22 cellular contexts compared by ENCODE assay signal in the genomic region with DNA sequence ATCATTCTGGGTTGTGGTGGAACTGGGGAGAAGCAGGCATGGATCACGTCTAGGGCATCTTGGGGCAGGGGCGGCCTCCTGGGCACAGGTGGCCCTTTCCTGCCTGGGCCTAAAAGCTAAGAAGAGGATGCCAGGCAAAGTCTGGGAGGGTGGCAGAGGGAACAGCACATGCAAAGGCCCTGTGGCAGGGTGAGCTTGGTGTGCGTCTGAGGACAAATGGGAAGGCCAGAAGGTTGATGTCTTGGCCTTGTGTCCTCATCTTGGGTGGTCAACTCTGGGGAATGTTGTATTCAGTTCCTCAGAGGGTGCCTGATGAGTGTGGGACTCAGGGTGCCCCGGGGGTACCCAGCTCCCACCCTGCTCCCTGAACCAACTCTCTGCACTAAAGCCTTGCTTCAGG. TPM values are rescaled to one million over a fixed set of nuclear protein-coding genes. Genes with fewer than 3 reads are reported as not detected.
A peak's percentile ranks its signal among the peaks of the same experiment; 100 is the strongest.
DNase-seq lines count a peak whose midpoint lies in the region; FAIRE-seq and TF ChIP-seq lines count a peak whose summit lies in the region.
"Had no signal": no experiment of that assay in that cellular context is flagged by ENCODE, and none has a peak within 500 bp of the region (broad histone marks: within the 10 kb centered on the region; RNA-seq: fewer than 3 reads in every experiment).

No MANE protein-coding gene starts in this region.

- H2AFZ ChIP-seq in H1 (ENCODE audit: low read length) (no peak overlapping the region), trophoblast cell (ENCODE audit: insufficient read depth, low read length, poor library complexity) (no peak overlapping the region), smooth muscle cell (ENCODE audit: low read depth) (no peak overlapping the region)
- H2AFZ ChIP-seq: GM23248 had no signal

- H4K5ac ChIP-seq in H1 (ENCODE audit: insufficient read length, low read depth, low read length) = no peak overlapping the region

- H2BK20ac ChIP-seq in H1 (ENCODE audit: low read length) = no peak overlapping the region

- no peak for TF ChIP-seq POLR2A in H1 (IDR thresholded peaks at IDR 0.05; ENCODE audit: control extremely low read depth in 1 of 2, low read depth in 2 of 2, low read length in 2 of 2)

- H3K4me1 ChIP-seq in HEK293 (ENCODE audit: control insufficient read depth, insufficient read depth, low read length) = no peaks in the 10 kb centered on the region
- H3K4me1 ChIP-seq in H1 (replicated peaks in 1 of 4; ENCODE audit: control insufficient read depth in 3 of 4, insufficient read depth in 4 of 4, low read length in 3 of 4) = no peaks in the 10 kb centered on the region
- peaks cover 0 to 2% of the 10 kb centered on the region in 2 experiments for H3K4me1 ChIP-seq in trophoblast cell (ENCODE audit: control insufficient read depth in 1 of 2, insufficient read depth in 2 of 2, low read length in 2 of 2)
- no peaks in the 10 kb centered on the region for H3K4me1 ChIP-seq in smooth muscle cell (ENCODE audit: low read depth)
- H3K4me1 ChIP-seq: A549, BE2C, Caco-2 had no signal

- WGBS in H1 (ENCODE audit: extremely low coverage in 1 of 2, insufficient coverage in 1 of 2, insufficient read length in 1 of 2, insufficient replicate concordance in 2 of 2, low coverage in 1 of 2, low lambda C conversion rate in 2 of 2, missing lambda C conversion rate in 1 of 2), 2 experiments = 78% methylated on average over 4 of the region's 4 CpGs; no CpG with 5 or more reads in 1 of the 2 experiments
- WGBS in trophoblast cell (ENCODE audit: extremely low coverage, insufficient coverage, insufficient read length) = no CpG with 5 or more reads among the region's 4 CpGs
- 86% methylated on average over 4 of the region's 4 CpGs for WGBS in smooth muscle cell (ENCODE audit: low lambda C conversion rate)

- no peak for TF ChIP-seq EP300 in H1 (IDR thresholded peaks at IDR 0.05; ENCODE audit: borderline replicate concordance in 1 of 2, low read depth in 2 of 2, low read length in 2 of 2)

- no peaks in the 10 kb centered on the region for H3K79me2 ChIP-seq in H1 (ENCODE audit: control insufficient read depth in 1 of 2, insufficient read depth in 2 of 2, low read length in 2 of 2)
- H3K79me2 ChIP-seq in trophoblast cell (ENCODE audit: control insufficient read depth, insufficient read depth, low read length, poor library complexity) = no peaks in the 10 kb centered on the region
- H3K79me2 ChIP-seq in smooth muscle cell (ENCODE audit: low read depth) = no peaks in the 10 kb centered on the region

- peaks cover 3 to 13% (median 11%) of the 10 kb centered on the region in 4 experiments for H3K27me3 ChIP-seq in H1 (replicated peaks in 1 of 4; ENCODE audit: control insufficient read depth in 3 of 4, extremely low read depth in 1 of 4, insufficient read depth in 3 of 4, low read length in 3 of 4)
- peaks cover 7% of the 10 kb centered on the region for H3K27me3 ChIP-seq in trophoblast cell (ENCODE audit: insufficient read depth, low read length)
- H3K27me3 ChIP-seq in smooth muscle cell (ENCODE audit: low read depth) = peaks cover 11% of the 10 kb centered on the region

- no peak for FAIRE-seq in H1 (lab: Jason Lieb, UNC)
- FAIRE-seq: A549, GM12878, GM19239 had no signal

- DNase-seq in H1 (ENCODE audit: low read depth in 1 of 2, low spot score in 2 of 2) (no peak), trophoblast cell (no peak), C1 segment of cervical spinal cord (lab: John Stamatoyannopoulos, UW) (no peak), smooth muscle cell (lab: John Stamatoyannopoulos, UW; ENCODE audit: unreplicated experiment) (no peak)
- DNase-seq: 8988T; ACHN; AML-193; BE2C; Caco-2; CD4-positive, alpha-beta memory T cell; DMS79; EL; GDM1; GM23248; H9; HFFc6 had no signal

- no peak overlapping the region for H2BK12ac ChIP-seq in H1 (ENCODE audit: low read depth, low read length)
- H2BK12ac ChIP-seq in trophoblast cell (ENCODE audit: low read length) = no peak overlapping the region

- H3F3A ChIP-seq in smooth muscle cell (ENCODE audit: low read depth) = no peaks in the 10 kb centered on the region

- H3K18ac ChIP-seq in H1 (ENCODE audit: extremely low read depth, low read length) = no peak overlapping the region
- no peak overlapping the region for H3K18ac ChIP-seq in trophoblast cell (ENCODE audit: low read length)

- H2BK5ac ChIP-seq in H1 (ENCODE audit: low read depth, low read length) (no peak overlapping the region), trophoblast cell (ENCODE audit: low read depth, low read length, poor library complexity) (no peak overlapping the region)

- H3K9ac ChIP-seq in H1 (replicated peaks in 1 of 4; ENCODE audit: extremely low read depth in 1 of 4, low read depth in 3 of 4, low read length in 3 of 4) (no peak overlapping the region), trophoblast cell (ENCODE audit: low read length) (no peak overlapping the region), smooth muscle cell (ENCODE audit: low read depth) (no peak overlapping the region)
- H3K9ac ChIP-seq: BLaER1 treated with 17β-estradiol and CSF1 and Interleukin-3, amounts not matched to agents 10 nM and 100 nM; GM23248 had no signal

- H3K14ac ChIP-seq in H1 (ENCODE audit: insufficient read length) = no peak overlapping the region
- H3K14ac ChIP-seq in trophoblast cell (ENCODE audit: low read length) = no peak overlapping the region

- H3K79me1 ChIP-seq in H1 (ENCODE audit: low read depth, low read length) (no peaks in the 10 kb centered on the region), trophoblast cell (ENCODE audit: low read length) (peaks cover 2% of the 10 kb centered on the region)

- H2BK120ac ChIP-seq in H1 (replicated peaks; ENCODE audit: low read depth, low read length) (no peak overlapping the region), trophoblast cell (ENCODE audit: insufficient read depth, low read length, poor library complexity) (no peak overlapping the region)

- no peak overlapping the region for H3K4me3 ChIP-seq in HEK293 (ENCODE audit: low read depth, low read length)
- no peak overlapping the region for H3K4me3 ChIP-seq in H1 (ENCODE audit: extremely low read depth in 1 of 4, insufficient read depth in 2 of 4, low read depth in 3 of 4, low read length in 4 of 4)
- H3K4me3 ChIP-seq in trophoblast cell (ENCODE audit: low read depth, low read length) = peak overlapping the region; percentile 54
- H3K4me3 ChIP-seq in smooth muscle cell = no peak overlapping the region
- H3K4me3 ChIP-seq: A549; BLaER1 treated with 17β-estradiol and CSF1 and Interleukin-3, amounts not matched to agents 10 nM and 100 nM; GM12878; GM23248 had no signal

- H3K9me3 ChIP-seq in HEK293 (ENCODE audit: control insufficient read depth, insufficient read depth, low read depth, low read length) = no peaks in the 10 kb centered on the region
- H3K9me3 ChIP-seq in H1 (ENCODE audit: insufficient read depth in 2 of 2, low read depth in 1 of 2, low read length in 1 of 2) = no peaks in the 10 kb centered on the region
- peaks cover 15% of the 10 kb centered on the region for H3K9me3 ChIP-seq in trophoblast cell (ENCODE audit: insufficient read depth, low read depth, low read length)
- H3K9me3 ChIP-seq in smooth muscle cell (replicated peaks; ENCODE audit: low read depth) = no peaks in the 10 kb centered on the region
- H3K9me3 ChIP-seq: A549; BE2C; BLaER1 treated with 17β-estradiol and CSF1 and Interleukin-3, amounts not matched to agents 10 nM and 100 nM; Caco-2 had no signal

- no peak overlapping the region for H4K12ac ChIP-seq in trophoblast cell (ENCODE audit: low read depth, low read length)

- CTCF ChIA-PET in HEK293 (lab: Yijun Ruan, JAX) = interaction anchor here (0.6 to 0.9 kb wide), 2 partner anchors 51 to 73 kb away, joined by 3 read pairs; no protein-coding TSS in a partner anchor
- CTCF ChIA-PET in H1 (lab: Charles Lee; ENCODE audit: partially characterized antibody) = interaction anchor here (0.7 to 0.9 kb wide), 2 partner anchors 28 to 1757 kb away, joined by 3 read pairs; no protein-coding TSS in a partner anchor

- H4K20me1 ChIP-seq in H1 (replicated peaks in 1 of 2; ENCODE audit: control insufficient read depth in 1 of 2, insufficient read depth in 2 of 2, low read length in 2 of 2) (peaks cover 0 to 3% of the 10 kb centered on the region in 2 experiments), smooth muscle cell (ENCODE audit: low read depth) (no peaks in the 10 kb centered on the region)

- H3K36me3 ChIP-seq in HEK293 (ENCODE audit: control insufficient read depth in 2 of 2, insufficient read depth in 1 of 2, low read length in 2 of 2) (no peaks in the 10 kb centered on the region), H1 (ENCODE audit: control insufficient read depth in 2 of 4, insufficient read depth in 4 of 4, low read length in 3 of 4) (no peaks in the 10 kb centered on the region), trophoblast cell (ENCODE audit: control insufficient read depth in 1 of 2, insufficient read depth in 2 of 2, low read length in 2 of 2) (no peaks in the 10 kb centered on the region), smooth muscle cell (ENCODE audit: low read depth) (no peaks in the 10 kb centered on the region)
- H3K36me3 ChIP-seq: BE2C; BLaER1 treated with 17β-estradiol and CSF1 and Interleukin-3, amounts not matched to agents 10 nM and 100 nM had no signal

- H3K23me2 ChIP-seq in H1 (ENCODE audit: low read depth, low read length) = no peaks in the 10 kb centered on the region

- H4K8ac ChIP-seq in H1 (ENCODE audit: extremely low read depth, insufficient read depth, low read length) (no peak overlapping the region), trophoblast cell (ENCODE audit: low read depth, low read length) (no peak overlapping the region)

- no peak overlapping the region for H3K56ac ChIP-seq in H1 (replicated peaks; ENCODE audit: insufficient read length, low read depth, low read length)

- no peak overlapping the region for H3K23ac ChIP-seq in H1 (ENCODE audit: insufficient read length)
- H3K23ac ChIP-seq in trophoblast cell (ENCODE audit: low read length) = no peak overlapping the region

- H3K27ac ChIP-seq in HEK293 (ENCODE audit: extremely low read depth, low read depth, low read length) = no peak overlapping the region
- no peak overlapping the region for H3K27ac ChIP-seq in H1 (ENCODE audit: low read depth, low read length)
- no peak overlapping the region for H3K27ac ChIP-seq in trophoblast cell (ENCODE audit: low read depth, low read length)
- H3K27ac ChIP-seq in smooth muscle cell (ENCODE audit: low read depth) = no peak overlapping the region
- H3K27ac ChIP-seq: A549; BLaER1 treated with 17β-estradiol and CSF1 and Interleukin-3, amounts not matched to agents 10 nM and 100 nM; GM23248 had no signal

- 0 out of 2 replicates have a peak overlapping the region, but pooled peaks have one; percentile 13 for H2AK5ac ChIP-seq in H1 (ENCODE audit: low read depth, low read length)
- H2AK5ac ChIP-seq in trophoblast cell (ENCODE audit: low read length) = no peak overlapping the region

- H4K91ac ChIP-seq in H1 (replicated peaks; ENCODE audit: insufficient read length, low read length) (no peak overlapping the region), trophoblast cell (ENCODE audit: low read depth, low read length) (no peak overlapping the region)

- H3K4me2 ChIP-seq in H1 (ENCODE audit: insufficient read depth in 1 of 2, low read depth in 2 of 2, low read length in 2 of 2) (no peak overlapping the region), trophoblast cell (ENCODE audit: low read length) (no peak overlapping the region), smooth muscle cell (no peak overlapping the region)
- H3K4me2 ChIP-seq: A549; BLaER1 treated with 17β-estradiol and CSF1 and Interleukin-3, amounts not matched to agents 10 nM and 100 nM had no signal

- TF ChIP-seq RAD21 in H1 (IDR thresholded peaks at IDR 0.05 in 1 of 2, conservative IDR thresholded peaks at IDR 0.05 in 1 of 2; ENCODE audit: low read depth in 2 of 2, low read length in 2 of 2) = no peak

- no peak for TF ChIP-seq CTCF in HEK293 (tag by site-specific recombination; IDR thresholded peaks at IDR 0.05)
- TF ChIP-seq CTCF in H1 (IDR thresholded peaks at IDR 0.05; ENCODE audit: control extremely low read depth in 1 of 3, insufficient read depth in 1 of 3, low read depth in 1 of 3, low read length in 3 of 3) = no peak
- no peak for TF ChIP-seq CTCF in smooth muscle cell (IDR thresholded peaks at IDR 0.05; ENCODE audit: borderline replicate concordance, insufficient read depth, poor library complexity, severe bottlenecking)

- no peak overlapping the region for H2BK15ac ChIP-seq in H1 (ENCODE audit: low read length)

- H3K4ac ChIP-seq in H1 (replicated peaks; ENCODE audit: insufficient read length, low read depth, low read length) (no peak overlapping the region), trophoblast cell (ENCODE audit: low read depth, low read length) (no peak overlapping the region)

- POLR2A ChIA-PET in HEK293 (lab: Yijun Ruan, JAX) (no interaction called here), H1 (lab: Charles Lee; ENCODE audit: partially characterized antibody) (interaction anchor here (0.7 kb wide), 1 partner anchor 655 kb away, joined by 4 read pairs; no protein-coding TSS in a partner anchor)

RNA-seq across cellular contexts. Expression of gene PLK5, which starts 5.4 kb away (rescaled TPM):
- 0.43 and 1.2 TPM in 2 replicates for total RNA-seq in H1 (2021; fragmentation: NEBNext Ultra II Directional; extraction: Animal tissue kit (Norgen Biotek cat#: 25700))
- polyA plus RNA-seq in H1 (2011; rRNA removed) (0.45 and 0.82 TPM in 2 replicates), smooth muscle cell (0.60 TPM in 1 of 2 replicates, not detected in the other)
- 0.69 TPM for polyA plus RNA-seq in H1 (2011; cell fraction: cytosol; rRNA removed)
- polyA plus RNA-seq in H1 (2011; cell fraction: nucleus; rRNA removed) = 4.9 TPM
- 0.56 to 0.73 TPM (median 0.64 TPM) in 3 of 4 replicates, not detected in the other for polyA plus RNA-seq in H1 (2012, experiment 1 of 2)
- 0.29 TPM for polyA plus RNA-seq in H1 (2012, experiment 2 of 2)
- polyA plus RNA-seq in H1 (2013, experiment 1 of 2) = 0.81 TPM
- 0.33 TPM for polyA plus RNA-seq in H1 (2013, experiment 2 of 2)
- polyA minus RNA-seq in H1 (2011; rRNA and poly(A)+ RNA removed) = 0.06 and 0.29 TPM in 2 replicates
- 0.66 TPM for polyA minus RNA-seq in H1 (2011; cell fraction: cytosol; rRNA and poly(A)+ RNA removed)
- polyA minus RNA-seq in H1 (2011; cell fraction: nucleus; rRNA and poly(A)+ RNA removed) = 1.5 TPM
- 0.01 TPM in 1 of 2 replicates, not detected in the other for polyA plus RNA-seq in trophoblast cell (2013)
- not detected in 2 replicates for total RNA-seq in smooth muscle cell
- total RNA-seq: Caco-2; CD4-positive, alpha-beta memory T cell; GM23248; H4 had no signal
- polyA plus RNA-seq: A549; CD4-positive, alpha-beta memory T cell; GM12878; GM23248 had no signal

RNA-seq across cellular contexts. Expression of gene ADAMTSL5, which starts 5.7 kb away (rescaled TPM):
- 0.99 and 1.4 TPM in 2 replicates for total RNA-seq in H1 (2021; fragmentation: NEBNext Ultra II Directional; extraction: Animal tissue kit (Norgen Biotek cat#: 25700))
- polyA plus RNA-seq in H1 (2011; rRNA removed) (0.82 and 2.6 TPM in 2 replicates), smooth muscle cell (24.3 and 37.6 TPM in 2 replicates)
- 1.0 TPM for polyA plus RNA-seq in H1 (2011; cell fraction: cytosol; rRNA removed)
- 2.7 TPM for polyA plus RNA-seq in H1 (2011; cell fraction: nucleus; rRNA removed)
- polyA plus RNA-seq in H1 (2012, experiment 1 of 2) = 0.42 to 0.86 TPM (median 0.67 TPM) in 4 replicates
- 0.30 TPM for polyA plus RNA-seq in H1 (2012, experiment 2 of 2)
- 0.26 TPM for polyA plus RNA-seq in H1 (2013, experiment 1 of 2)
- 0.42 TPM for polyA plus RNA-seq in H1 (2013, experiment 2 of 2)
- 0.09 and 0.49 TPM in 2 replicates for polyA minus RNA-seq in H1 (2011; rRNA and poly(A)+ RNA removed)
- polyA minus RNA-seq in H1 (2011; cell fraction: cytosol; rRNA and poly(A)+ RNA removed) = not detected
- polyA minus RNA-seq in H1 (2011; cell fraction: nucleus; rRNA and poly(A)+ RNA removed) = 0.40 TPM
- polyA plus RNA-seq in trophoblast cell (2013) = 7.5 and 7.6 TPM in 2 replicates
- 11.1 and 16.4 TPM in 2 replicates for total RNA-seq in smooth muscle cell

RNA-seq across cellular contexts. Expression of gene REEP6, which starts 27.5 kb away (rescaled TPM):
- total RNA-seq in H1 (2021; fragmentation: NEBNext Ultra II Directional; extraction: Animal tissue kit (Norgen Biotek cat#: 25700)) = 12.6 and 13.4 TPM in 2 replicates
- 20.7 and 31.4 TPM in 2 replicates for polyA plus RNA-seq in H1 (2011; rRNA removed)
- polyA plus RNA-seq in H1 (2011; cell fraction: cytosol; rRNA removed) = 12.6 TPM
- 14.4 TPM for polyA plus RNA-seq in H1 (2011; cell fraction: nucleus; rRNA removed)
- polyA plus RNA-seq in H1 (2012, experiment 1 of 2) = 8.7 to 19.5 TPM (median 15.4 TPM) in 4 replicates
- 12.8 TPM for polyA plus RNA-seq in H1 (2012, experiment 2 of 2)
- 17.9 TPM for polyA plus RNA-seq in H1 (2013, experiment 1 of 2)
- 25.1 TPM for polyA plus RNA-seq in H1 (2013, experiment 2 of 2)
- polyA minus RNA-seq in H1 (2011; rRNA and poly(A)+ RNA removed) = 4.2 and 5.5 TPM in 2 replicates
- 13.8 TPM for polyA minus RNA-seq in H1 (2011; cell fraction: cytosol; rRNA and poly(A)+ RNA removed)
- 6.6 TPM for polyA minus RNA-seq in H1 (2011; cell fraction: nucleus; rRNA and poly(A)+ RNA removed)
- 4.2 and 4.8 TPM in 2 replicates for polyA plus RNA-seq in trophoblast cell (2013)
- 5.2 and 7.0 TPM in 2 replicates for total RNA-seq in smooth muscle cell
- 15.1 and 18.7 TPM in 2 replicates for polyA plus RNA-seq in smooth muscle cell

RNA-seq across cellular contexts. Expression of gene PCSK4, which starts 28.3 kb away (rescaled TPM):
- 9.7 and 9.8 TPM in 2 replicates for total RNA-seq in H1 (2021; fragmentation: NEBNext Ultra II Directional; extraction: Animal tissue kit (Norgen Biotek cat#: 25700))
- 10.7 and 18.3 TPM in 2 replicates for polyA plus RNA-seq in H1 (2011; rRNA removed)
- 13.4 TPM for polyA plus RNA-seq in H1 (2011; cell fraction: cytosol; rRNA removed)
- polyA plus RNA-seq in H1 (2011; cell fraction: nucleus; rRNA removed) = 104 TPM
- 7.7 to 16.1 TPM (median 11.6 TPM) in 4 replicates for polyA plus RNA-seq in H1 (2012, experiment 1 of 2)
- polyA plus RNA-seq in H1 (2012, experiment 2 of 2) = 5.0 TPM
- 8.5 TPM for polyA plus RNA-seq in H1 (2013, experiment 1 of 2)
- polyA plus RNA-seq in H1 (2013, experiment 2 of 2) = 5.6 TPM
- polyA minus RNA-seq in H1 (2011; rRNA and poly(A)+ RNA removed) = 1.6 and 1.9 TPM in 2 replicates
- 8.1 TPM for polyA minus RNA-seq in H1 (2011; cell fraction: cytosol; rRNA and poly(A)+ RNA removed)
- 14.3 TPM for polyA minus RNA-seq in H1 (2011; cell fraction: nucleus; rRNA and poly(A)+ RNA removed)
- polyA plus RNA-seq in trophoblast cell (2013) = 3.6 and 3.7 TPM in 2 replicates
- 1.4 and 1.7 TPM in 2 replicates for total RNA-seq in smooth muscle cell
- polyA plus RNA-seq in smooth muscle cell = 8.7 and 14.4 TPM in 2 replicates
- polyA plus RNA-seq: CD4-positive, alpha-beta memory T cell had no signal

RNA-seq across cellular contexts. Expression of gene C19orf25, which starts 39.5 kb away (rescaled TPM):
- total RNA-seq in H1 (2021; fragmentation: NEBNext Ultra II Directional; extraction: Animal tissue kit (Norgen Biotek cat#: 25700)) = 41.3 and 41.4 TPM in 2 replicates
- polyA plus RNA-seq in H1 (2011; rRNA removed) = 67.4 and 92.2 TPM in 2 replicates
- polyA plus RNA-seq in H1 (2011; cell fraction: cytosol; rRNA removed) = 63.6 TPM
- polyA plus RNA-seq in H1 (2011; cell fraction: nucleus; rRNA removed) = 64.5 TPM
- polyA plus RNA-seq in H1 (2012, experiment 1 of 2) = 25.3 to 39.5 TPM (median 37.9 TPM) in 4 replicates
- 36.7 TPM for polyA plus RNA-seq in H1 (2012, experiment 2 of 2)
- polyA plus RNA-seq in H1 (2013, experiment 1 of 2) = 39.5 TPM
- polyA plus RNA-seq in H1 (2013, experiment 2 of 2) = 40.6 TPM
- polyA minus RNA-seq in H1 (2011; rRNA and poly(A)+ RNA removed) = 12.2 and 15.1 TPM in 2 replicates
- 22.1 TPM for polyA minus RNA-seq in H1 (2011; cell fraction: cytosol; rRNA and poly(A)+ RNA removed)
- polyA minus RNA-seq in H1 (2011; cell fraction: nucleus; rRNA and poly(A)+ RNA removed) = 35.7 TPM
- polyA plus RNA-seq in trophoblast cell (2013) = 20.9 and 21.6 TPM in 2 replicates
- total RNA-seq in smooth muscle cell = 10.0 and 15.2 TPM in 2 replicates
- polyA plus RNA-seq in smooth muscle cell = 27.9 and 42.2 TPM in 2 replicates
